1 cellular context compared by ENCODE assay signal in the genomic region with DNA sequence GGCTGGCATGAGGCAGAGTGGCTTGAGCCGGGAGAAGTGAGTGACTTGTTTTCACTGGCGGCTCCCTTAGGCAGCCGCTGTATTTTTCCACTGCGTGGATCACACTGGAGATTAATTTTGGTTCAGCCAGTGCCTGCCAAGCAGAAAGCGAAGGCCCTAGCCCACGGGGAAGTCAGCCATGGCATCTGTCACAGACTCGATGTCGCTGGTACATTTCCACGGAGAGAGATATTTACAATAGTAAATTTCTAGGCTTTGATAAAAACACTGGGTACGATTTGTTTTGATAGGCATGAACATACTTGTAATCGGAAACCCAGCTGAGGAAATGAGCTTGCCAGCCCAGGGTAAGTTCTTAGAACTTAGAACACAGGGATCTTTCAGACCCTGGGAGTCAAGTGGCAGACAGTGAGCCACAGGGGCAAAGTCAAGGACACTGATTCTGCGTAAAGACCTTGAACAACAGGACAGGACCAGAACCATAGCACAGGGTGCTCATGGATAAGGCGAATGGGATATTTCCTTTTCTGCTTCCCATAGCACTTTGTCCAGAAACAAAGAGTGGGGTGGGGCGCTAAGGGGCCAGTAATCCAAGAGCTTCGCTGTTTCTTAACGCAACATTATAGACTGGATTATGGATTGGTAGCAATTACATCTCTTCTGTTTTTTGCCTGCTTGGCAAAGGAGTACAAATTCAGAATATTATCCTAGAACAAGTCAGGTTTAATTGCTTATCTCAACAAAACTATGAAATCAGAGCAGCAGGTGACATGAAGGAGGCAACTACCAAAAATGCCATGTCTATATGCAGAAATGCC.
TF ChIP-seq lines count a peak whose summit lies in the region.

No MANE protein-coding gene starts in this region.

TF ChIP-seq in HEK293, 187 proteins besides CTCF, POLR2A, EP300 and RAD21 (continued from another document and continues in another):
- TF ChIP-seq, protein P1, sequence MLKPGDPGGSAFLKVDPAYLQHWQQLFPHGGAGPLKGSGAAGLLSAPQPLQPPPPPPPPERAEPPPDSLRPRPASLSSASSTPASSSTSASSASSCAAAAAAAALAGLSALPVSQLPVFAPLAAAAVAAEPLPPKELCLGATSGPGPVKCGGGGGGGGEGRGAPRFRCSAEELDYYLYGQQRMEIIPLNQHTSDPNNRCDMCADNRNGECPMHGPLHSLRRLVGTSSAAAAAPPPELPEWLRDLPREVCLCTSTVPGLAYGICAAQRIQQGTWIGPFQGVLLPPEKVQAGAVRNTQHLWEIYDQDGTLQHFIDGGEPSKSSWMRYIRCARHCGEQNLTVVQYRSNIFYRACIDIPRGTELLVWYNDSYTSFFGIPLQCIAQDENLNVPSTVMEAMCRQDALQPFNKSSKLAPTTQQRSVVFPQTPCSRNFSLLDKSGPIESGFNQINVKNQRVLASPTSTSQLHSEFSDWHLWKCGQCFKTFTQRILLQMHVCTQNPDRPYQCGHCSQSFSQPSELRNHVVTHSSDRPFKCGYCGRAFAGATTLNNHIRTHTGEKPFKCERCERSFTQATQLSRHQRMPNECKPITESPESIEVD (tag by site-specific recombination; IDR thresholded peaks at IDR 0.05), result peak; percentile 49; the same call in 1 of the 2 replicates
- TF ChIP-seq REPIN1 (tag by site-specific recombination; IDR thresholded peaks at IDR 0.05; ENCODE audit: low read depth) (no peak), ZNF292 (tag by site-specific recombination; IDR thresholded peaks at IDR 0.05; ENCODE audit: borderline replicate concordance, low read depth) (no peak), ZNF214 (tag by site-specific recombination; IDR thresholded peaks at IDR 0.05; ENCODE audit: borderline replicate concordance) (no peak), KLF16 (tag by site-specific recombination; IDR thresholded peaks at IDR 0.05) (no peak), ZBTB6 (tag by site-specific recombination; IDR thresholded peaks at IDR 0.05) (no peak), ATF2 (tag by site-specific recombination; IDR thresholded peaks at IDR 0.05; ENCODE audit: low read depth) (no peak), ZNF202 (tag by site-specific recombination; IDR thresholded peaks at IDR 0.05; ENCODE audit: borderline replicate concordance) (no peak), ZNF76 (tag by site-specific recombination; IDR thresholded peaks at IDR 0.05; ENCODE audit: borderline replicate concordance, low read depth) (no peak)
- TF ChIP-seq, protein P2, sequence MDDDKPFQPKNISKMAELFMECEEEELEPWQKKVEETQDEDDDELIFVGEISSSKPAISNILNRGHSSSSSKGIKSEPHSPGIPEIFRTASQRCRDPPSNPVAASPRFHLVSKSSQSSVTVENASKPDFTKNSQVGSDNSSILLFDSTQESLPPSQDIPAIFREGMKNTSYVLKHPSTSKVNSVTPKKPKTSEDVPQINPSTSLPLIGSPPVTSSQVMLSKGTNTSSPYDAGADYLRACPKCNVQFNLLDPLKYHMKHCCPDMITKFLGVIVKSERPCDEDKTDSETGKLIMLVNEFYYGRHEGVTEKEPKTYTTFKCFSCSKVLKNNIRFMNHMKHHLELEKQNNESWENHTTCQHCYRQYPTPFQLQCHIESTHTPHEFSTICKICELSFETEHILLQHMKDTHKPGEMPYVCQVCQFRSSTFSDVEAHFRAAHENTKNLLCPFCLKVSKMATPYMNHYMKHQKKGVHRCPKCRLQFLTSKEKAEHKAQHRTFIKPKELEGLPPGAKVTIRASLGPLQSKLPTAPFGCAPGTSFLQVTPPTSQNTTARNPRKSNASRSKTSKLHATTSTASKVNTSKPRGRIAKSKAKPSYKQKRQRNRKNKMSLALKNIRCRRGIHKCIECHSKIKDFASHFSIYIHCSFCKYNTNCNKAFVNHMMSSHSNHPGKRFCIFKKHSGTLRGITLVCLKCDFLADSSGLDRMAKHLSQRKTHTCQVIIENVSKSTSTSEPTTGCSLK (tag by site-specific recombination; IDR thresholded peaks at IDR 0.05), result no peak
- TF ChIP-seq, protein P3, sequence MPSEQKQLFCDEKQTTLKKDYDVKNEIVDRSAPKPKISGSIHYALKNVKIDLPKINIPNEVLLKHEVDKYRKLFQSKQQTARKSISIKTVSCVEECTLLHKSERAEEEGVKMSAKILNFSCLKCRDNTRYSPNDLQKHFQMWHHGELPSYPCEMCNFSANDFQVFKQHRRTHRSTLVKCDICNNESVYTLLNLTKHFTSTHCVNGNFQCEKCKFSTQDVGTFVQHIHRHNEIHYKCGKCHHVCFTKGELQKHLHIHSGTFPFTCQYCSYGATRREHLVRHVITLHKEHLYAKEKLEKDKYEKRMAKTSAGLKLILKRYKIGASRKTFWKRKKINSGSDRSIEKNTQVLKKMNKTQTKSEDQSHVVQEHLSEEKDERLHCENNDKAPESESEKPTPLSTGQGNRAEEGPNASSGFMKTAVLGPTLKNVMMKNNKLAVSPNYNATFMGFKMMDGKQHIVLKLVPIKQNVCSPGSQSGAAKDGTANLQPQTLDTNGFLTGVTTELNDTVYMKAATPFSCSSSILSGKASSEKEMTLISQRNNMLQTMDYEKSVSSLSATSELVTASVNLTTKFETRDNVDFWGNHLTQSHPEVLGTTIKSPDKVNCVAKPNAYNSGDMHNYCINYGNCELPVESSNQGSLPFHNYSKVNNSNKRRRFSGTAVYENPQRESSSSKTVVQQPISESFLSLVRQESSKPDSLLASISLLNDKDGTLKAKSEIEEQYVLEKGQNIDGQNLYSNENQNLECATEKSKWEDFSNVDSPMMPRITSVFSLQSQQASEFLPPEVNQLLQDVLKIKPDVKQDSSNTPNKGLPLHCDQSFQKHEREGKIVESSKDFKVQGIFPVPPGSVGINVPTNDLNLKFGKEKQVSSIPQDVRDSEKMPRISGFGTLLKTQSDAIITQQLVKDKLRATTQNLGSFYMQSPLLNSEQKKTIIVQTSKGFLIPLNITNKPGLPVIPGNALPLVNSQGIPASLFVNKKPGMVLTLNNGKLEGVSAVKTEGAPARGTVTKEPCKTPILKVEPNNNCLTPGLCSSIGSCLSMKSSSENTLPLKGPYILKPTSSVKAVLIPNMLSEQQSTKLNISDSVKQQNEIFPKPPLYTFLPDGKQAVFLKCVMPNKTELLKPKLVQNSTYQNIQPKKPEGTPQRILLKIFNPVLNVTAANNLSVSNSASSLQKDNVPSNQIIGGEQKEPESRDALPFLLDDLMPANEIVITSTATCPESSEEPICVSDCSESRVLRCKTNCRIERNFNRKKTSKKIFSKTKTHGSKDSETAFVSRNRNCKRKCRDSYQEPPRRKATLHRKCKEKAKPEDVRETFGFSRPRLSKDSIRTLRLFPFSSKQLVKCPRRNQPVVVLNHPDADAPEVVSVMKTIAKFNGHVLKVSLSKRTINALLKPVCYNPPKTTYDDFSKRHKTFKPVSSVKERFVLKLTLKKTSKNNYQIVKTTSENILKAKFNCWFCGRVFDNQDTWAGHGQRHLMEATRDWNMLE (tag by site-specific recombination; conservative IDR thresholded peaks at IDR 0.05; ENCODE audit: low read depth), result no peak
- TF ChIP-seq, protein P4, sequence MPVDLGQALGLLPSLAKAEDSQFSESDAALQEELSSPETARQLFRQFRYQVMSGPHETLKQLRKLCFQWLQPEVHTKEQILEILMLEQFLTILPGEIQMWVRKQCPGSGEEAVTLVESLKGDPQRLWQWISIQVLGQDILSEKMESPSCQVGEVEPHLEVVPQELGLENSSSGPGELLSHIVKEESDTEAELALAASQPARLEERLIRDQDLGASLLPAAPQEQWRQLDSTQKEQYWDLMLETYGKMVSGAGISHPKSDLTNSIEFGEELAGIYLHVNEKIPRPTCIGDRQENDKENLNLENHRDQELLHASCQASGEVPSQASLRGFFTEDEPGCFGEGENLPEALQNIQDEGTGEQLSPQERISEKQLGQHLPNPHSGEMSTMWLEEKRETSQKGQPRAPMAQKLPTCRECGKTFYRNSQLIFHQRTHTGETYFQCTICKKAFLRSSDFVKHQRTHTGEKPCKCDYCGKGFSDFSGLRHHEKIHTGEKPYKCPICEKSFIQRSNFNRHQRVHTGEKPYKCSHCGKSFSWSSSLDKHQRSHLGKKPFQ (tag by site-specific recombination; IDR thresholded peaks at IDR 0.05), result no peak
- TF ChIP-seq, protein P5, sequence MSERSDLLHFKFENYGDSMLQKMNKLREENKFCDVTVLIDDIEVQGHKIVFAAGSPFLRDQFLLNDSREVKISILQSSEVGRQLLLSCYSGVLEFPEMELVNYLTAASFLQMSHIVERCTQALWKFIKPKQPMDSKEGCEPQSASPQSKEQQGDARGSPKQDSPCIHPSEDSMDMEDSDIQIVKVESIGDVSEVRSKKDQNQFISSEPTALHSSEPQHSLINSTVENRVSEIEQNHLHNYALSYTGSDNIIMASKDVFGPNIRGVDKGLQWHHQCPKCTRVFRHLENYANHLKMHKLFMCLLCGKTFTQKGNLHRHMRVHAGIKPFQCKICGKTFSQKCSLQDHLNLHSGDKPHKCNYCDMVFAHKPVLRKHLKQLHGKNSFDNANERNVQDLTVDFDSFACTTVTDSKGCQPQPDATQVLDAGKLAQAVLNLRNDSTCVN (tag by site-specific recombination; optimal IDR thresholded peaks at IDR 0.05), result no peak
- TF ChIP-seq, protein P6, sequence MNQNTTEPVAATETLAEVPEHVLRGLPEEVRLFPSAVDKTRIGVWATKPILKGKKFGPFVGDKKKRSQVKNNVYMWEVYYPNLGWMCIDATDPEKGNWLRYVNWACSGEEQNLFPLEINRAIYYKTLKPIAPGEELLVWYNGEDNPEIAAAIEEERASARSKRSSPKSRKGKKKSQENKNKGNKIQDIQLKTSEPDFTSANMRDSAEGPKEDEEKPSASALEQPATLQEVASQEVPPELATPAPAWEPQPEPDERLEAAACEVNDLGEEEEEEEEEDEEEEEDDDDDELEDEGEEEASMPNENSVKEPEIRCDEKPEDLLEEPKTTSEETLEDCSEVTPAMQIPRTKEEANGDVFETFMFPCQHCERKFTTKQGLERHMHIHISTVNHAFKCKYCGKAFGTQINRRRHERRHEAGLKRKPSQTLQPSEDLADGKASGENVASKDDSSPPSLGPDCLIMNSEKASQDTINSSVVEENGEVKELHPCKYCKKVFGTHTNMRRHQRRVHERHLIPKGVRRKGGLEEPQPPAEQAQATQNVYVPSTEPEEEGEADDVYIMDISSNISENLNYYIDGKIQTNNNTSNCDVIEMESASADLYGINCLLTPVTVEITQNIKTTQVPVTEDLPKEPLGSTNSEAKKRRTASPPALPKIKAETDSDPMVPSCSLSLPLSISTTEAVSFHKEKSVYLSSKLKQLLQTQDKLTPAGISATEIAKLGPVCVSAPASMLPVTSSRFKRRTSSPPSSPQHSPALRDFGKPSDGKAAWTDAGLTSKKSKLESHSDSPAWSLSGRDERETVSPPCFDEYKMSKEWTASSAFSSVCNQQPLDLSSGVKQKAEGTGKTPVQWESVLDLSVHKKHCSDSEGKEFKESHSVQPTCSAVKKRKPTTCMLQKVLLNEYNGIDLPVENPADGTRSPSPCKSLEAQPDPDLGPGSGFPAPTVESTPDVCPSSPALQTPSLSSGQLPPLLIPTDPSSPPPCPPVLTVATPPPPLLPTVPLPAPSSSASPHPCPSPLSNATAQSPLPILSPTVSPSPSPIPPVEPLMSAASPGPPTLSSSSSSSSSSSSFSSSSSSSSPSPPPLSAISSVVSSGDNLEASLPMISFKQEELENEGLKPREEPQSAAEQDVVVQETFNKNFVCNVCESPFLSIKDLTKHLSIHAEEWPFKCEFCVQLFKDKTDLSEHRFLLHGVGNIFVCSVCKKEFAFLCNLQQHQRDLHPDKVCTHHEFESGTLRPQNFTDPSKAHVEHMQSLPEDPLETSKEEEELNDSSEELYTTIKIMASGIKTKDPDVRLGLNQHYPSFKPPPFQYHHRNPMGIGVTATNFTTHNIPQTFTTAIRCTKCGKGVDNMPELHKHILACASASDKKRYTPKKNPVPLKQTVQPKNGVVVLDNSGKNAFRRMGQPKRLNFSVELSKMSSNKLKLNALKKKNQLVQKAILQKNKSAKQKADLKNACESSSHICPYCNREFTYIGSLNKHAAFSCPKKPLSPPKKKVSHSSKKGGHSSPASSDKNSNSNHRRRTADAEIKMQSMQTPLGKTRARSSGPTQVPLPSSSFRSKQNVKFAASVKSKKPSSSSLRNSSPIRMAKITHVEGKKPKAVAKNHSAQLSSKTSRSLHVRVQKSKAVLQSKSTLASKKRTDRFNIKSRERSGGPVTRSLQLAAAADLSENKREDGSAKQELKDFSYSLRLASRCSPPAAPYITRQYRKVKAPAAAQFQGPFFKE (tag by site-specific recombination; IDR thresholded peaks at IDR 0.05; ENCODE audit: borderline replicate concordance), result no peak
- TF ChIP-seq, protein P7, sequence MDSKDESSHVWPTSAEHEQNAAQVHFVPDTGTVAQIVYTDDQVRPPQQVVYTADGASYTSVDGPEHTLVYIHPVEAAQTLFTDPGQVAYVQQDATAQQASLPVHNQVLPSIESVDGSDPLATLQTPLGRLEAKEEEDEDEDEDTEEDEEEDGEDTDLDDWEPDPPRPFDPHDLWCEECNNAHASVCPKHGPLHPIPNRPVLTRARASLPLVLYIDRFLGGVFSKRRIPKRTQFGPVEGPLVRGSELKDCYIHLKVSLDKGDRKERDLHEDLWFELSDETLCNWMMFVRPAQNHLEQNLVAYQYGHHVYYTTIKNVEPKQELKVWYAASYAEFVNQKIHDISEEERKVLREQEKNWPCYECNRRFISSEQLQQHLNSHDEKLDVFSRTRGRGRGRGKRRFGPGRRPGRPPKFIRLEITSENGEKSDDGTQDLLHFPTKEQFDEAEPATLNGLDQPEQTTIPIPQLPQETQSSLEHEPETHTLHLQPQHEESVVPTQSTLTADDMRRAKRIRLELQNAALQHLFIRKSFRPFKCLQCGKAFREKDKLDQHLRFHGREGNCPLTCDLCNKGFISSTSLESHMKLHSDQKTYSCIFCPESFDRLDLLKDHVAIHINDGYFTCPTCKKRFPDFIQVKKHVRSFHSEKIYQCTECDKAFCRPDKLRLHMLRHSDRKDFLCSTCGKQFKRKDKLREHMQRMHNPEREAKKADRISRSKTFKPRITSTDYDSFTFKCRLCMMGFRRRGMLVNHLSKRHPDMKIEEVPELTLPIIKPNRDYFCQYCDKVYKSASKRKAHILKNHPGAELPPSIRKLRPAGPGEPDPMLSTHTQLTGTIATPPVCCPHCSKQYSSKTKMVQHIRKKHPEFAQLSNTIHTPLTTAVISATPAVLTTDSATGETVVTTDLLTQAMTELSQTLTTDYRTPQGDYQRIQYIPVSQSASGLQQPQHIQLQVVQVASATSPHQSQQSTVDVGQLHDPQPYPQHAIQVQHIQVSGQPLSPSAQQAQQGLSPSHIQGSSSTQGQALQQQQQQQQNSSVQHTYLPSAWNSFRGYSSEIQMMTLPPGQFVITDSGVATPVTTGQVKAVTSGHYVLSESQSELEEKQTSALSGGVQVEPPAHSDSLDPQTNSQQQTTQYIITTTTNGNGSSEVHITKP (tag by site-specific recombination; IDR thresholded peaks at IDR 0.05), result 0 out of 2 replicates have a peak, but pooled peaks have one; percentile 36
